In genomic region chr15:42491540-42492225, GRCh38 we compare ENCODE assay signal across 6 cellular contexts. TPM values are rescaled to one million over a fixed set of nuclear protein-coding genes. Genes with fewer than 3 reads are reported as not detected.
DNase-seq lines count a peak whose midpoint lies in the region; ATAC-seq, FAIRE-seq and TF ChIP-seq lines count a peak whose summit lies in the region.

No MANE protein-coding gene starts in this region.

- peaks cover 39% of the 10 kb centered on the region for H3K4me1 Mint-ChIP-seq in nephron

- H3K4me1 ChIP-seq in GM12878 (ENCODE audit: control insufficient read depth, insufficient read depth, low read length), result peaks cover 12% of the 10 kb centered on the region

- POLR2A ChIA-PET in GM12878 (lab: Charles Lee), result interaction anchor here (0.9 to 2.8 kb wide), 7 partner anchors 8 to 113 kb away, joined by 3 to 23 read pairs (median 5); partner anchors contain the start of genes HAUS2 and LRRC57

- H3K4me3 ChIP-seq in HFF-Myc (replicated peaks; ENCODE audit: low read depth, low read length) (peak overlapping the region; percentile 92), GM12878 (peak overlapping the region; percentile 98)

- FAIRE-seq in GM12878 (lab: Jason Lieb, UNC) (no peak), GM12892 (lab: Jason Lieb, UNC) (no peak)

- peaks cover 5% of the 10 kb centered on the region for H3K36me3 Mint-ChIP-seq in nephron (ENCODE audit: low read depth)

- H3K27me3 ChIP-seq in GM12878 (replicated peaks in 1 of 2; ENCODE audit: control insufficient read depth in 2 of 2, insufficient read depth in 2 of 2, low read length in 1 of 2), result no peaks in the 10 kb centered on the region

- TSS peak; percentile 89 for BruUV-seq in GM12878 (replicated peaks; lab: Mats Ljungman, UMichigan)

- in situ Hi-C loops in GM12878 (cut with MboI), result no loop called here

- peak overlapping the region; percentile 86 to 98 (median 96) for H3K4me3 Mint-ChIP-seq in nephron

- TF ChIP-seq CTCF in HFF-Myc (IDR thresholded peaks at IDR 0.05; ENCODE audit: low read depth, low read length, missing control alignments) (no peak), GM12878 (IDR thresholded peaks at IDR 0.05 in 2 of 3, conservative IDR thresholded peaks at IDR 0.05 in 1 of 3; ENCODE audit: control insufficient read depth in 2 of 3, extremely low read depth in 1 of 3, insufficient read depth in 1 of 3, low read depth in 3 of 3, low read length in 3 of 3) (no peak), nephron (IDR thresholded peaks at IDR 0.05; ENCODE audit: unreplicated experiment in 3 of 3) (no peak)

- no peaks in the 10 kb centered on the region for H3K27me3 Mint-ChIP-seq in nephron (ENCODE audit: low read depth)

- TF ChIP-seq RAD21 in GM12878 (IDR thresholded peaks at IDR 0.05; ENCODE audit: insufficient read depth, low read depth, low read length), result no peak

- TF ChIP-seq POLR2A in GM12878 (IDR thresholded peaks at IDR 0.05; ENCODE audit: low read depth, low read length) (no peak), GM12892 (IDR thresholded peaks at IDR 0.05; ENCODE audit: low read depth, low read length) (no peak)

- DNase-seq in HFF-Myc (ENCODE audit: extremely low read depth, low read depth) (no peak), GM12878 (ENCODE audit: low read depth, low spot score) (no peak), H4 (ENCODE audit: low spot score) (no peak), NCI-H146 (lab: John Stamatoyannopoulos, UW) (no peak), GM12892 (ENCODE audit: insufficient read length) (no peak)

- H4K20me1 ChIP-seq in GM12878 (ENCODE audit: control insufficient read depth, insufficient read depth), result no peaks in the 10 kb centered on the region

- SMC1A ChIA-PET in GM12878 (lab: Charles Lee; ENCODE audit: uncharacterized antibody, unreplicated experiment), result interaction anchor here (1.2 to 3.0 kb wide), 9 partner anchors 8 to 114 kb away, joined by 3 to 14 read pairs (median 5); no protein-coding TSS in a partner anchor

- H3K9ac ChIP-seq in GM12878 (ENCODE audit: control insufficient read depth, insufficient read depth, low read length), result peak overlapping the region; percentile 90

- H3K36me3 ChIP-seq in GM12878 (ENCODE audit: control insufficient read depth in 2 of 2, insufficient read depth in 2 of 2, low read length in 1 of 2), result no peaks in the 10 kb centered on the region

- peak overlapping the region; percentile 99 to 100 (median 100) for H3K27ac Mint-ChIP-seq in nephron

- no peak for ATAC-seq in GM12878

- intact Hi-C loops in GM12878 (cut with micrococcal nuclease; ENCODE audit: unreplicated experiment), result no loop called here

- no peaks in the 10 kb centered on the region for H3K9me3 Mint-ChIP-seq in nephron

- no peaks in the 10 kb centered on the region for H3K9me3 ChIP-seq in GM12878 (replicated peaks; ENCODE audit: control insufficient read depth, insufficient read depth, low read length)

- WGBS in GM12878 (ENCODE audit: insufficient coverage, insufficient replicate concordance, low lambda C conversion rate, missing lambda C conversion rate), result 83% methylated on average over 18 of the region's 18 CpGs

- H3K27ac ChIP-seq in GM12878 (ENCODE audit: control insufficient read depth, insufficient read depth), result peak overlapping the region; percentile 98

- RAD21 ChIA-PET in GM12878 (lab: Charles Lee; ENCODE audit: unreplicated experiment), result interaction anchor here (1.0 to 2.5 kb wide), 7 partner anchors 8 to 84 kb away, joined by 3 to 17 read pairs (median 5); partner anchors contain the start of genes HAUS2, LRRC57 and STARD9

- CTCF ChIA-PET in GM12878 (lab: Yijun Ruan, JAX), result interaction anchor here (0.9 to 1.3 kb wide), 4 partner anchors 8 to 115 kb away, joined by 3 to 6 read pairs (median 4); partner anchors contain the start of genes HAUS2 and LRRC57

- peak overlapping the region; percentile 91 for H2AFZ ChIP-seq in GM12878 (ENCODE audit: control insufficient read depth, low read depth, low read length)

- peaks cover 52% of the 10 kb centered on the region for H3K79me2 ChIP-seq in GM12878 (ENCODE audit: control insufficient read depth, insufficient read depth, low read length)

- H3K4me2 ChIP-seq in GM12878 (ENCODE audit: control insufficient read depth, insufficient read depth), result peak overlapping the region; percentile 93

- TF ChIP-seq EP300 in GM12878 (IDR thresholded peaks at IDR 0.05; ENCODE audit: borderline replicate concordance in 1 of 2, control insufficient read depth in 1 of 2, low read depth in 2 of 2, low read length in 2 of 2), result no peak

RNA-seq across cellular contexts. Expression of gene ZNF106, which starts 0.7 kb away (rescaled TPM):
- total RNA-seq in GM12878 (2013; cell fraction: nucleolus; rRNA removed), result 78.8 and 81.1 TPM in 2 replicates
- total RNA-seq in GM12878 (2014; rRNA removed) (30.4 and 31.6 TPM in 2 replicates), GM12878 (2014; rRNA removed; fragmentation: Illumina TruSeq; extraction: Trizol) (38.1 and 40.3 TPM in 2 replicates), GM12878 (2021) (35.6 and 37.8 TPM in 2 replicates)
- polyA plus RNA-seq in GM12878 (2011; ENCODE audit: low read depth), result 16.3 TPM
- polyA plus RNA-seq in GM12878 (2011; rRNA removed) (30.9 and 35.3 TPM in 2 replicates), GM12878 (2014; fragmentation: Illumina TruSeq; extraction: Trizol) (33.4 and 39.2 TPM in 2 replicates), GM12878 (2014; fragmentation: Nextera tagmentation; extraction: Ambion mirVana) (10 to 100 TPM; 10.7 to 13.4 TPM), GM12878 (2014; rRNA removed) (13.8 TPM in 2 replicates), GM12878 (2016; fragmentation: Nextera tagmentation; extraction: Ambion mirVana) (10 to 100 TPM; 36.9 to 45.3 TPM)
- polyA plus RNA-seq in GM12878 (2011; cell fraction: cytosol; rRNA removed), result 23.2 and 29.2 TPM in 2 replicates
- polyA plus RNA-seq in GM12878 (2011; cell fraction: nucleus; rRNA removed), result 13.0 and 17.1 TPM in 2 replicates
- 17.2 and 20.5 TPM in 2 replicates for polyA plus RNA-seq in GM12878 (2012)
- polyA minus RNA-seq in GM12878 (2011; rRNA and poly(A)+ RNA removed), result 60.5 and 147 TPM in 2 replicates
- 23.1 and 24.3 TPM in 2 replicates for polyA minus RNA-seq in GM12878 (2011; cell fraction: cytosol; rRNA and poly(A)+ RNA removed)
- polyA minus RNA-seq in GM12878 (2011; cell fraction: nucleus; rRNA and poly(A)+ RNA removed), result 15.1 and 19.7 TPM in 2 replicates
- total RNA-seq in H4 (2014; rRNA removed; shearing (Covaris generic)), result 16.3 and 19.2 TPM in 2 replicates
- polyA plus RNA-seq in GM12892 (2012; ENCODE audit: missing spikeins), result 27.6 TPM

RNA-seq across cellular contexts. Expression of gene SNAP23, which starts 3.8 kb away (rescaled TPM):
- total RNA-seq in GM12878 (2013; cell fraction: nucleolus; rRNA removed), result 220 and 239 TPM in 2 replicates
- total RNA-seq in GM12878 (2014; rRNA removed) (51.9 and 65.2 TPM in 2 replicates), GM12878 (2014; rRNA removed; fragmentation: Illumina TruSeq; extraction: Trizol) (126 and 134 TPM in 2 replicates), GM12878 (2021) (56.6 and 56.8 TPM in 2 replicates)
- 41.7 TPM for polyA plus RNA-seq in GM12878 (2011; ENCODE audit: low read depth)
- polyA plus RNA-seq in GM12878 (2011; rRNA removed) (90.8 and 147 TPM in 2 replicates), GM12878 (2014; fragmentation: Illumina TruSeq; extraction: Trizol) (127 and 130 TPM in 2 replicates), GM12878 (2014; fragmentation: Nextera tagmentation; extraction: Ambion mirVana) (10 to 100 TPM; 63.5 to 68.1 TPM), GM12878 (2014; rRNA removed) (65.8 and 78.7 TPM in 2 replicates), GM12878 (2016; fragmentation: Nextera tagmentation; extraction: Ambion mirVana) (10 to 100 TPM; 70.5 to 86.8 TPM)
- polyA plus RNA-seq in GM12878 (2011; cell fraction: cytosol; rRNA removed), result 36.4 and 37.2 TPM in 2 replicates
- polyA plus RNA-seq in GM12878 (2011; cell fraction: nucleus; rRNA removed), result 43.5 and 48.7 TPM in 2 replicates
- polyA plus RNA-seq in GM12878 (2012), result 88.0 and 119 TPM in 2 replicates
- polyA minus RNA-seq in GM12878 (2011; rRNA and poly(A)+ RNA removed), result 34.4 and 39.9 TPM in 2 replicates
- 21.2 and 23.1 TPM in 2 replicates for polyA minus RNA-seq in GM12878 (2011; cell fraction: cytosol; rRNA and poly(A)+ RNA removed)
- polyA minus RNA-seq in GM12878 (2011; cell fraction: nucleus; rRNA and poly(A)+ RNA removed), result 17.0 and 24.8 TPM in 2 replicates
- total RNA-seq in H4 (2014; rRNA removed; shearing (Covaris generic)), result 56.7 and 87.9 TPM in 2 replicates
- polyA plus RNA-seq in GM12892 (2012; ENCODE audit: missing spikeins), result 104 TPM

RNA-seq across cellular contexts. Expression of gene LRRC57, which starts 56.9 kb away (rescaled TPM):
- total RNA-seq in GM12878 (2013; cell fraction: nucleolus; rRNA removed), result 27.7 and 30.2 TPM in 2 replicates
- total RNA-seq in GM12878 (2014; rRNA removed) (5.9 and 8.1 TPM in 2 replicates), GM12878 (2014; rRNA removed; fragmentation: Illumina TruSeq; extraction: Trizol) (11.4 and 12.2 TPM in 2 replicates), GM12878 (2021) (10.4 and 11.1 TPM in 2 replicates)
- 4.2 TPM for polyA plus RNA-seq in GM12878 (2011; ENCODE audit: low read depth)
- polyA plus RNA-seq in GM12878 (2011; rRNA removed) (11.6 and 15.7 TPM in 2 replicates), GM12878 (2014; fragmentation: Illumina TruSeq; extraction: Trizol) (10.3 and 11.9 TPM in 2 replicates), GM12878 (2014; fragmentation: Nextera tagmentation; extraction: Ambion mirVana) (1 to 10 TPM; 5.2 to 5.8 TPM), GM12878 (2014; rRNA removed) (7.0 and 7.7 TPM in 2 replicates), GM12878 (2016; fragmentation: Nextera tagmentation; extraction: Ambion mirVana) (10 to 100 TPM in 1 of 2 experiments, 1 to 10 TPM in 1; 8.3 to 10.9 TPM)
- polyA plus RNA-seq in GM12878 (2011; cell fraction: cytosol; rRNA removed), result 12.5 and 14.4 TPM in 2 replicates
- 7.3 and 10.0 TPM in 2 replicates for polyA plus RNA-seq in GM12878 (2011; cell fraction: nucleus; rRNA removed)
- 6.3 and 7.5 TPM in 2 replicates for polyA plus RNA-seq in GM12878 (2012)
- 8.1 and 9.7 TPM in 2 replicates for polyA minus RNA-seq in GM12878 (2011; rRNA and poly(A)+ RNA removed)
- polyA minus RNA-seq in GM12878 (2011; cell fraction: cytosol; rRNA and poly(A)+ RNA removed), result 1.7 and 3.7 TPM in 2 replicates
- 4.1 and 7.1 TPM in 2 replicates for polyA minus RNA-seq in GM12878 (2011; cell fraction: nucleus; rRNA and poly(A)+ RNA removed)
- 6.3 and 14.2 TPM in 2 replicates for total RNA-seq in H4 (2014; rRNA removed; shearing (Covaris generic))
- 10.6 TPM for polyA plus RNA-seq in GM12892 (2012; ENCODE audit: missing spikeins)

RNA-seq across cellular contexts. Expression of gene HAUS2, which starts 57.0 kb away (rescaled TPM):
- total RNA-seq in GM12878 (2013; cell fraction: nucleolus; rRNA removed), result 16.7 and 25.2 TPM in 2 replicates
- total RNA-seq in GM12878 (2014; rRNA removed), result 40.6 and 40.7 TPM in 2 replicates
- total RNA-seq in GM12878 (2014; rRNA removed; fragmentation: Illumina TruSeq; extraction: Trizol), result 37.5 and 41.8 TPM in 2 replicates
- total RNA-seq in GM12878 (2021), result 26.7 and 33.5 TPM in 2 replicates
- polyA plus RNA-seq in GM12878 (2011; ENCODE audit: low read depth), result 15.2 TPM
- 45.2 and 80.6 TPM in 2 replicates for polyA plus RNA-seq in GM12878 (2011; rRNA removed)
- 19.5 and 24.6 TPM in 2 replicates for polyA plus RNA-seq in GM12878 (2011; cell fraction: cytosol; rRNA removed)
- polyA plus RNA-seq in GM12878 (2011; cell fraction: nucleus; rRNA removed), result 6.9 and 8.6 TPM in 2 replicates
- polyA plus RNA-seq in GM12878 (2012), result 17.9 and 26.5 TPM in 2 replicates
- 40.6 and 48.3 TPM in 2 replicates for polyA plus RNA-seq in GM12878 (2014; fragmentation: Illumina TruSeq; extraction: Trizol)
- 10 to 100 TPM; 30.8 to 37.0 TPM for polyA plus RNA-seq in GM12878 (2014; fragmentation: Nextera tagmentation; extraction: Ambion mirVana)
- 25.3 and 28.7 TPM in 2 replicates for polyA plus RNA-seq in GM12878 (2014; rRNA removed)
- polyA plus RNA-seq in GM12878 (2016; fragmentation: Nextera tagmentation; extraction: Ambion mirVana), result 10 to 100 TPM; 54.0 to 59.3 TPM
- 19.1 and 19.2 TPM in 2 replicates for polyA minus RNA-seq in GM12878 (2011; rRNA and poly(A)+ RNA removed)
- 10.1 and 12.4 TPM in 2 replicates for polyA minus RNA-seq in GM12878 (2011; cell fraction: cytosol; rRNA and poly(A)+ RNA removed)
- polyA minus RNA-seq in GM12878 (2011; cell fraction: nucleus; rRNA and poly(A)+ RNA removed), result 3.0 and 3.9 TPM in 2 replicates
- total RNA-seq in H4 (2014; rRNA removed; shearing (Covaris generic)), result 40.0 and 41.8 TPM in 2 replicates
- polyA plus RNA-seq in GM12892 (2012; ENCODE audit: missing spikeins), result 24.4 TPM
